Comparison of ENCODE assay signal across 1 cellular context in genomic region chr21:45972716-45973474, GRCh38.
TF ChIP-seq lines count a peak whose summit lies in the region.

No MANE protein-coding gene starts in this region.

TF ChIP-seq in H1, 55 proteins besides CTCF, POLR2A, EP300 and RAD21 (continued from another document):
- TF ChIP-seq RNF2 (IDR thresholded peaks at IDR 0.05; ENCODE audit: borderline replicate concordance, low read depth, low read length, missing control alignments, poor library complexity, severe bottlenecking) = no peak
